Comparison of ENCODE assay signal across 21 cellular contexts in genomic region chr20:62809530-62810428, GRCh38. TPM values are rescaled to one million over a fixed set of nuclear protein-coding genes. Genes with fewer than 3 reads are reported as not detected.
DNase-seq lines count a peak whose midpoint lies in the region; ATAC-seq, FAIRE-seq and TF ChIP-seq lines count a peak whose summit lies in the region.
"Had no signal": no experiment of that assay in that cellular context is flagged by ENCODE, and none has a peak within 500 bp of the region (broad histone marks: within the 10 kb centered on the region; RNA-seq: fewer than 3 reads in every experiment).

No MANE protein-coding gene starts in this region.

- H2BK20ac ChIP-seq in H1 (ENCODE audit: low read length) = no peak overlapping the region

- ATAC-seq in HepG2 (no peak), right lobe of liver (no peak), HG03108 (IDR thresholded peaks at IDR 0.05; ENCODE audit: unreplicated experiment) (no peak), GM21528 (IDR thresholded peaks at IDR 0.05; ENCODE audit: low FRiP score, unreplicated experiment) (no peak)
- ATAC-seq: HCT116 had no signal

- FAIRE-seq in HepG2 (lab: Jason Lieb, UNC) (no peak), H1 (lab: Jason Lieb, UNC) (no peak)
- FAIRE-seq: A204.1, GM12891, GM18507 had no signal

- CTCF ChIA-PET in HepG2 (lab: Yijun Ruan, JAX; ENCODE audit: low intra/inter-chr PET ratio, low total read pairs) = interaction anchor here (2.1 kb wide), 1 partner anchor 18 kb away, joined by 25 read pairs; no protein-coding TSS in a partner anchor
- CTCF ChIA-PET in RWPE1 (lab: Yijun Ruan, JAX) = interaction anchor here (0.5 to 2.8 kb wide), 11 partner anchors 9 to 400 kb away, joined by 3 to 14 read pairs (median 4); no protein-coding TSS in a partner anchor
- CTCF ChIA-PET in H1 (lab: Charles Lee; ENCODE audit: partially characterized antibody) = interaction anchor here (0.7 to 3.1 kb wide), 14 partner anchors 13 to 159 kb away, joined by 3 to 23 read pairs (median 6); partner anchors contain the start of gene NTSR1

- H3K9me3 ChIP-seq in HepG2 (ENCODE audit: low read length) (no peaks in the 10 kb centered on the region), right lobe of liver (no peaks in the 10 kb centered on the region), H1 (ENCODE audit: insufficient read depth in 2 of 2, low read depth in 1 of 2, low read length in 1 of 2) (no peaks in the 10 kb centered on the region)

- H2BK12ac ChIP-seq in H1 (ENCODE audit: low read depth, low read length) = no peak overlapping the region

- BruUV-seq in HepG2 (replicated peaks; lab: Mats Ljungman, UMichigan) = no TSS peak

- H2AK5ac ChIP-seq in H1 (ENCODE audit: low read depth, low read length) = no peak overlapping the region

- H4K91ac ChIP-seq in H1 (replicated peaks; ENCODE audit: insufficient read length, low read length) = no peak overlapping the region

- H3K4me2 ChIP-seq in HepG2 (ENCODE audit: low read depth, low read length) = no peak overlapping the region
- H3K4me2 ChIP-seq in H1 (ENCODE audit: insufficient read depth in 1 of 2, low read depth in 2 of 2, low read length in 2 of 2) = no peak overlapping the region

- peaks cover 15% of the 10 kb centered on the region; the same call in 1 of the 2 replicates for H4K20me1 ChIP-seq in HepG2 (ENCODE audit: insufficient read depth, low read length)
- H4K20me1 ChIP-seq in H1 (replicated peaks in 1 of 2; ENCODE audit: control insufficient read depth in 1 of 2, insufficient read depth in 2 of 2, low read length in 2 of 2) = peaks cover 6 to 21% of the 10 kb centered on the region in 2 experiments

- H3K79me2 ChIP-seq in HepG2 (ENCODE audit: insufficient read depth, low read length) = peaks cover 24% of the 10 kb centered on the region
- no peaks in the 10 kb centered on the region for H3K79me2 ChIP-seq in H1 (ENCODE audit: control insufficient read depth in 1 of 2, insufficient read depth in 2 of 2, low read length in 2 of 2)

- H3K4me3 ChIP-seq in HepG2 (replicated peaks in 1 of 3; ENCODE audit: insufficient read depth in 1 of 3, low read depth in 2 of 3, low read length in 3 of 3) = no peak overlapping the region
- H3K4me3 ChIP-seq in right lobe of liver = no peak overlapping the region
- no peak overlapping the region for H3K4me3 ChIP-seq in H1 (ENCODE audit: extremely low read depth in 1 of 4, insufficient read depth in 2 of 4, low read depth in 3 of 4, low read length in 4 of 4)

- peaks cover 6% of the 10 kb centered on the region; the same call in 1 of the 2 replicates for H3K79me1 ChIP-seq in H1 (ENCODE audit: low read depth, low read length)

- TF ChIP-seq CTCF in HepG2 (CRISPR knock-in tag; IDR thresholded peaks at IDR 0.05) = no peak
- TF ChIP-seq CTCF in right lobe of liver (IDR thresholded peaks at IDR 0.05) = no peak
- no peak for TF ChIP-seq CTCF in RWPE1 (conservative IDR thresholded peaks at IDR 0.05; ENCODE audit: low read depth)
- TF ChIP-seq CTCF in H1 (IDR thresholded peaks at IDR 0.05; ENCODE audit: control extremely low read depth in 1 of 3, insufficient read depth in 1 of 3, low read depth in 1 of 3, low read length in 3 of 3) = no peak

- no peak overlapping the region for H3K4ac ChIP-seq in H1 (replicated peaks; ENCODE audit: insufficient read length, low read depth, low read length)

- no peak overlapping the region for H3K18ac ChIP-seq in H1 (ENCODE audit: extremely low read depth, low read length)

- in situ Hi-C loops in HepG2 (cut with HindIII; ENCODE audit: extremely low pct_ligation_motif_present, low pct_unique_long_range_greater_than_20kb) = no loop called here

- intact Hi-C loops in HepG2 (cut with micrococcal nuclease; ENCODE audit: unreplicated experiment) (loop anchor here (5.0 kb wide), 1 partner anchor 187 kb away; no protein-coding TSS in a partner anchor), right lobe of liver (cut with DNase I) (no loop called here)

- H3K23ac ChIP-seq in H1 (ENCODE audit: insufficient read length) = no peak overlapping the region

- no peak overlapping the region for H3K14ac ChIP-seq in H1 (ENCODE audit: insufficient read length)

- H3K27me3 ChIP-seq in HepG2 (ENCODE audit: control insufficient read depth in 1 of 2, insufficient read depth in 2 of 2, low read length in 2 of 2) = no peaks in the 10 kb centered on the region
- no peaks in the 10 kb centered on the region for H3K27me3 ChIP-seq in right lobe of liver
- H3K27me3 ChIP-seq in H1 (replicated peaks in 1 of 4; ENCODE audit: control insufficient read depth in 3 of 4, extremely low read depth in 1 of 4, insufficient read depth in 3 of 4, low read length in 3 of 4) = no peaks in the 10 kb centered on the region; a peak in 1 of 7 replicates

- DNase-seq in HepG2 (ENCODE audit: low spot score) (no peak), right lobe of liver (no peak), RWPE1 (ENCODE audit: low spot score) (no peak), H1 (ENCODE audit: low read depth in 1 of 2, low spot score in 2 of 2) (no peak), mucosa of gallbladder (ENCODE audit: low spot score) (no peak)
- DNase-seq: C1 segment of cervical spinal cord; Calu3; CD4-positive, alpha-beta memory T cell; COR-L47; DMS53; DMS79 treated with DMSO at 0.1 percent for 48 hours; GF-D8; H9 had no signal

- POLR2A ChIA-PET in HepG2 (lab: Yijun Ruan, JAX) (interaction anchor here (0.6 to 1.2 kb wide), 4 partner anchors 13 to 143 kb away, joined by 3 to 4 read pairs (median 3); no protein-coding TSS in a partner anchor), RWPE1 (lab: Yijun Ruan, JAX; ENCODE audit: low non-redundant PET) (no interaction called here), H1 (lab: Charles Lee; ENCODE audit: partially characterized antibody) (interaction anchor here (0.5 to 1.3 kb wide), 2 partner anchors 18 to 22 kb away, joined by 3 read pairs; no protein-coding TSS in a partner anchor)

- H3K9ac ChIP-seq in HepG2 (ENCODE audit: insufficient read depth, low read depth, low read length) (no peak overlapping the region), H1 (replicated peaks in 1 of 4; ENCODE audit: extremely low read depth in 1 of 4, low read depth in 3 of 4, low read length in 3 of 4) (no peak overlapping the region)

- no peak overlapping the region for H3K27ac ChIP-seq in HepG2 (ENCODE audit: extremely low read length, insufficient read depth, low read length)
- no peak overlapping the region for H3K27ac ChIP-seq in right lobe of liver
- H3K27ac ChIP-seq in RWPE1 = peak overlapping the region; percentile 23
- H3K27ac ChIP-seq in H1 (ENCODE audit: low read depth, low read length) = no peak overlapping the region
- H3K27ac ChIP-seq: 22Rv1 had no signal

- peaks cover 6% of the 10 kb centered on the region; the same call in 1 of the 2 replicates for H3K23me2 ChIP-seq in H1 (ENCODE audit: low read depth, low read length)

- H4K8ac ChIP-seq in H1 (ENCODE audit: extremely low read depth, insufficient read depth, low read length) = peak overlapping the region; percentile 51; the same call in 1 of the 2 replicates

- H3K4me1 ChIP-seq in HepG2 (ENCODE audit: insufficient read depth, low read length) = peaks cover 31% of the 10 kb centered on the region
- peaks cover 0 to 27% (median 7%) of the 10 kb centered on the region in 4 donors for H3K4me1 ChIP-seq in right lobe of liver
- peaks cover 0 to 8% (median 8%) of the 10 kb centered on the region in 4 experiments; a peak in 6 of 7 replicates for H3K4me1 ChIP-seq in H1 (replicated peaks in 1 of 4; ENCODE audit: control insufficient read depth in 3 of 4, insufficient read depth in 4 of 4, low read length in 3 of 4)

- no peak overlapping the region for H2BK15ac ChIP-seq in H1 (ENCODE audit: low read length)

- H3K56ac ChIP-seq in H1 (replicated peaks; ENCODE audit: insufficient read length, low read depth, low read length) = no peak overlapping the region

- no peak overlapping the region for H4K5ac ChIP-seq in H1 (ENCODE audit: insufficient read length, low read depth, low read length)

- peak in 1 of 2 experiments; percentile 1; a peak in 1 of 4 replicates for TF ChIP-seq POLR2A in HepG2 (IDR thresholded peaks at IDR 0.05; ENCODE audit: insufficient read depth in 1 of 2, low read depth in 2 of 2, low read length in 2 of 2)
- TF ChIP-seq POLR2A in right lobe of liver (IDR thresholded peaks at IDR 0.05) = no peak
- TF ChIP-seq POLR2A in H1 (IDR thresholded peaks at IDR 0.05; ENCODE audit: control extremely low read depth in 1 of 2, low read depth in 2 of 2, low read length in 2 of 2) = no peak

- no peak overlapping the region for H2BK120ac ChIP-seq in H1 (replicated peaks; ENCODE audit: low read depth, low read length)

- H2BK5ac ChIP-seq in H1 (ENCODE audit: low read depth, low read length) = no peak overlapping the region; the same call in 1 of the 2 replicates

- H2AFZ ChIP-seq in HepG2 (ENCODE audit: low read length) (no peak overlapping the region), H1 (ENCODE audit: low read length) (no peak overlapping the region)

- 97% methylated on average over 24 of the region's 24 CpGs for WGBS in HepG2 (ENCODE audit: low lambda C conversion rate)
- no CpG with 5 or more reads among the region's 24 CpGs for WGBS in right lobe of liver (ENCODE audit: insufficient coverage, low coverage, low lambda C conversion rate, missing lambda C conversion rate)
- WGBS in H1 (ENCODE audit: extremely low coverage in 1 of 2, insufficient coverage in 1 of 2, insufficient read length in 1 of 2, insufficient replicate concordance in 2 of 2, low coverage in 1 of 2, low lambda C conversion rate in 2 of 2, missing lambda C conversion rate in 1 of 2), 2 experiments = 89% methylated on average over 23 of the region's 24 CpGs; no CpG with 5 or more reads in 1 of the 2 experiments

- H3K36me3 ChIP-seq in HepG2 (replicated peaks in 1 of 2; ENCODE audit: control insufficient read depth in 1 of 2, insufficient read depth in 2 of 2, low read length in 2 of 2) (peaks cover 45 to 68% of the 10 kb centered on the region in 2 experiments), right lobe of liver (peaks cover 13 to 56% (median 35%) of the 10 kb centered on the region in 4 donors), H1 (ENCODE audit: control insufficient read depth in 2 of 4, insufficient read depth in 4 of 4, low read length in 3 of 4) (peaks cover 0 to 20% (median 9%) of the 10 kb centered on the region in 4 experiments; a peak in 4 of 8 replicates)

- TF ChIP-seq EP300 in HepG2 (IDR thresholded peaks at IDR 0.05; ENCODE audit: low read depth in 2 of 2, low read length in 2 of 2) = no peak
- TF ChIP-seq EP300 in HepG2 (CRISPR knock-in tag; IDR thresholded peaks at IDR 0.05; ENCODE audit: borderline replicate concordance) = no peak
- no peak for TF ChIP-seq EP300 in H1 (IDR thresholded peaks at IDR 0.05; ENCODE audit: borderline replicate concordance in 1 of 2, low read depth in 2 of 2, low read length in 2 of 2)

- TF ChIP-seq RAD21 in HepG2 (CRISPR knock-in tag; IDR thresholded peaks at IDR 0.05) (no peak), H1 (IDR thresholded peaks at IDR 0.05 in 1 of 2, conservative IDR thresholded peaks at IDR 0.05 in 1 of 2; ENCODE audit: low read depth in 2 of 2, low read length in 2 of 2) (no peak)

RNA-seq across cellular contexts. Expression of gene OGFR, which starts 5.1 kb away (rescaled TPM):
- total RNA-seq in HepG2 (2016; rRNA removed; fragmentation: Illumina TruSeq; extraction: Trizol) = 68.3 and 81.8 TPM in 2 replicates
- total RNA-seq in HepG2 (2016; cell fraction: cytosol; rRNA removed; fragmentation: Illumina TruSeq; extraction: Trizol; ENCODE audit: low read depth) = 6.3 and 8.7 TPM in 2 replicates
- 58.8 and 84.2 TPM in 2 replicates for total RNA-seq in HepG2 (2016; cell fraction: insoluble cytoplasmic fraction; rRNA removed; fragmentation: Illumina TruSeq; extraction: Trizol)
- 20.8 and 24.4 TPM in 2 replicates for total RNA-seq in HepG2 (2016; cell fraction: membrane; rRNA removed; fragmentation: Illumina TruSeq; extraction: Trizol)
- 33.8 and 41.3 TPM in 2 replicates for total RNA-seq in HepG2 (2016; cell fraction: nucleus; rRNA removed; fragmentation: Illumina TruSeq; extraction: Trizol)
- polyA plus RNA-seq in HepG2 (2011; rRNA removed) = 47.7 and 62.2 TPM in 2 replicates
- polyA plus RNA-seq in HepG2 (2011; cell fraction: cytosol; rRNA removed) = 58.6 and 82.5 TPM in 2 replicates
- polyA plus RNA-seq in HepG2 (2011; cell fraction: nucleus; rRNA removed) = 105 and 121 TPM in 2 replicates
- 34.0 and 38.1 TPM in 2 replicates for polyA plus RNA-seq in HepG2 (2012)
- polyA plus RNA-seq in HepG2 (2016; cell fraction: cytosol; fragmentation: Illumina TruSeq; extraction: Trizol; ENCODE audit: low read depth) = 4.2 and 4.7 TPM in 2 replicates
- polyA plus RNA-seq in HepG2 (2016; cell fraction: insoluble cytoplasmic fraction; fragmentation: Illumina TruSeq; extraction: Trizol; ENCODE audit: low read depth) = 68.1 and 77.5 TPM in 2 replicates
- 11.5 and 14.2 TPM in 2 replicates for polyA plus RNA-seq in HepG2 (2016; cell fraction: membrane; fragmentation: Illumina TruSeq; extraction: Trizol; ENCODE audit: low read depth)
- polyA plus RNA-seq in HepG2 (2016; cell fraction: nucleus; fragmentation: Illumina TruSeq; extraction: Trizol; ENCODE audit: insufficient read depth, low read depth) = 103 and 104 TPM in 2 replicates
- polyA minus RNA-seq in HepG2 (2011; rRNA and poly(A)+ RNA removed; ENCODE audit: low replicate concordance) = 38.5 and 45.1 TPM in 2 replicates
- 39.4 and 42.5 TPM in 2 replicates for polyA minus RNA-seq in HepG2 (2011; cell fraction: cytosol; rRNA and poly(A)+ RNA removed)
- polyA minus RNA-seq in HepG2 (2011; cell fraction: nucleus; rRNA and poly(A)+ RNA removed) = 15.1 and 20.0 TPM in 2 replicates
- total RNA-seq in right lobe of liver = 10 to 100 TPM; 40.7 to 48.1 (median 47.0) TPM
- total RNA-seq in H1 (2021; fragmentation: NEBNext Ultra II Directional; extraction: Animal tissue kit (Norgen Biotek cat#: 25700)) = 25.1 and 25.8 TPM in 2 replicates
- 13.9 and 26.7 TPM in 2 replicates for polyA plus RNA-seq in H1 (2011; rRNA removed)
- polyA plus RNA-seq in H1 (2011; cell fraction: cytosol; rRNA removed) = 31.1 TPM
- polyA plus RNA-seq in H1 (2011; cell fraction: nucleus; rRNA removed) = 31.9 TPM
- polyA plus RNA-seq in H1 (2012, experiment 1 of 2) = 14.3 to 22.7 TPM (median 20.9 TPM) in 4 replicates
- 14.7 TPM for polyA plus RNA-seq in H1 (2012, experiment 2 of 2)
- 14.1 TPM for polyA plus RNA-seq in H1 (2013, experiment 1 of 2)
- 12.8 TPM for polyA plus RNA-seq in H1 (2013, experiment 2 of 2)
- polyA minus RNA-seq in H1 (2011; rRNA and poly(A)+ RNA removed) = 9.5 and 11.2 TPM in 2 replicates
- polyA minus RNA-seq in H1 (2011; cell fraction: cytosol; rRNA and poly(A)+ RNA removed) = 18.2 TPM
- polyA minus RNA-seq in H1 (2011; cell fraction: nucleus; rRNA and poly(A)+ RNA removed) = 11.4 TPM
- 50.8 TPM for total RNA-seq in mucosa of gallbladder

RNA-seq across cellular contexts. Expression of gene COL9A3, which starts 7.1 kb away (rescaled TPM):
- total RNA-seq in HepG2 (2016; rRNA removed; fragmentation: Illumina TruSeq; extraction: Trizol) (53.3 and 204 TPM in 2 replicates), right lobe of liver (1 to 10 TPM; 1.5 to 7.6 (median 3.5) TPM), mucosa of gallbladder (3.6 TPM)
- total RNA-seq in HepG2 (2016; cell fraction: cytosol; rRNA removed; fragmentation: Illumina TruSeq; extraction: Trizol; ENCODE audit: low read depth) = 13.9 and 15.8 TPM in 2 replicates
- total RNA-seq in HepG2 (2016; cell fraction: insoluble cytoplasmic fraction; rRNA removed; fragmentation: Illumina TruSeq; extraction: Trizol) = 48.0 and 215 TPM in 2 replicates
- 19.3 and 20.8 TPM in 2 replicates for total RNA-seq in HepG2 (2016; cell fraction: membrane; rRNA removed; fragmentation: Illumina TruSeq; extraction: Trizol)
- total RNA-seq in HepG2 (2016; cell fraction: nucleus; rRNA removed; fragmentation: Illumina TruSeq; extraction: Trizol) = 216 and 254 TPM in 2 replicates
- polyA plus RNA-seq in HepG2 (2011; rRNA removed) (155 and 175 TPM in 2 replicates), H1 (2011; rRNA removed) (21.7 and 39.7 TPM in 2 replicates)
- 84.5 and 113 TPM in 2 replicates for polyA plus RNA-seq in HepG2 (2011; cell fraction: cytosol; rRNA removed)
- 1,291 and 1,782 TPM in 2 replicates for polyA plus RNA-seq in HepG2 (2011; cell fraction: nucleus; rRNA removed)
- 79.9 and 172 TPM in 2 replicates for polyA plus RNA-seq in HepG2 (2012)
- polyA plus RNA-seq in HepG2 (2016; cell fraction: cytosol; fragmentation: Illumina TruSeq; extraction: Trizol; ENCODE audit: low read depth) = 9.2 and 9.5 TPM in 2 replicates
- 55.1 and 66.2 TPM in 2 replicates for polyA plus RNA-seq in HepG2 (2016; cell fraction: insoluble cytoplasmic fraction; fragmentation: Illumina TruSeq; extraction: Trizol; ENCODE audit: low read depth)
- polyA plus RNA-seq in HepG2 (2016; cell fraction: membrane; fragmentation: Illumina TruSeq; extraction: Trizol; ENCODE audit: low read depth) = 17.0 and 20.1 TPM in 2 replicates
- 637 and 662 TPM in 2 replicates for polyA plus RNA-seq in HepG2 (2016; cell fraction: nucleus; fragmentation: Illumina TruSeq; extraction: Trizol; ENCODE audit: insufficient read depth, low read depth)
- polyA minus RNA-seq in HepG2 (2011; rRNA and poly(A)+ RNA removed; ENCODE audit: low replicate concordance) = 5.1 and 12.2 TPM in 2 replicates
- polyA minus RNA-seq in HepG2 (2011; cell fraction: cytosol; rRNA and poly(A)+ RNA removed) = 23.0 and 25.3 TPM in 2 replicates
- polyA minus RNA-seq in HepG2 (2011; cell fraction: nucleus; rRNA and poly(A)+ RNA removed) = 56.8 and 67.0 TPM in 2 replicates
- total RNA-seq in H1 (2021; fragmentation: NEBNext Ultra II Directional; extraction: Animal tissue kit (Norgen Biotek cat#: 25700)) = 76.0 and 80.1 TPM in 2 replicates
- 47.5 TPM for polyA plus RNA-seq in H1 (2011; cell fraction: cytosol; rRNA removed)
- polyA plus RNA-seq in H1 (2011; cell fraction: nucleus; rRNA removed) = 245 TPM
- 54.7 to 62.3 TPM (median 59.2 TPM) in 4 replicates for polyA plus RNA-seq in H1 (2012, experiment 1 of 2)
- polyA plus RNA-seq in H1 (2012, experiment 2 of 2) = 36.6 TPM
- 97.2 TPM for polyA plus RNA-seq in H1 (2013, experiment 1 of 2)
- polyA plus RNA-seq in H1 (2013, experiment 2 of 2) = 86.2 TPM
- polyA minus RNA-seq in H1 (2011; rRNA and poly(A)+ RNA removed) = 3.3 and 4.8 TPM in 2 replicates
- polyA minus RNA-seq in H1 (2011; cell fraction: cytosol; rRNA and poly(A)+ RNA removed) = 16.0 TPM
- 24.0 TPM for polyA minus RNA-seq in H1 (2011; cell fraction: nucleus; rRNA and poly(A)+ RNA removed)
- total RNA-seq: CD4-positive, alpha-beta memory T cell; H4 had no signal

RNA-seq across cellular contexts. Expression of gene MRGBP, which starts 13.5 kb away (rescaled TPM):
- total RNA-seq in HepG2 (2016; rRNA removed; fragmentation: Illumina TruSeq; extraction: Trizol) = 34.8 and 35.9 TPM in 2 replicates
- 79.0 and 80.7 TPM in 2 replicates for total RNA-seq in HepG2 (2016; cell fraction: cytosol; rRNA removed; fragmentation: Illumina TruSeq; extraction: Trizol; ENCODE audit: low read depth)
- 31.8 and 38.7 TPM in 2 replicates for total RNA-seq in HepG2 (2016; cell fraction: insoluble cytoplasmic fraction; rRNA removed; fragmentation: Illumina TruSeq; extraction: Trizol)
- 96.7 and 98.0 TPM in 2 replicates for total RNA-seq in HepG2 (2016; cell fraction: membrane; rRNA removed; fragmentation: Illumina TruSeq; extraction: Trizol)
- total RNA-seq in HepG2 (2016; cell fraction: nucleus; rRNA removed; fragmentation: Illumina TruSeq; extraction: Trizol) = 17.0 and 18.5 TPM in 2 replicates
- 31.6 and 34.2 TPM in 2 replicates for polyA plus RNA-seq in HepG2 (2011; rRNA removed)
- polyA plus RNA-seq in HepG2 (2011; cell fraction: cytosol; rRNA removed) = 30.7 and 37.2 TPM in 2 replicates
- 29.7 and 36.4 TPM in 2 replicates for polyA plus RNA-seq in HepG2 (2011; cell fraction: nucleus; rRNA removed)
- 21.6 and 23.1 TPM in 2 replicates for polyA plus RNA-seq in HepG2 (2012)
- 88.5 and 96.5 TPM in 2 replicates for polyA plus RNA-seq in HepG2 (2016; cell fraction: cytosol; fragmentation: Illumina TruSeq; extraction: Trizol; ENCODE audit: low read depth)
- 34.9 and 39.2 TPM in 2 replicates for polyA plus RNA-seq in HepG2 (2016; cell fraction: insoluble cytoplasmic fraction; fragmentation: Illumina TruSeq; extraction: Trizol; ENCODE audit: low read depth)
- polyA plus RNA-seq in HepG2 (2016; cell fraction: membrane; fragmentation: Illumina TruSeq; extraction: Trizol; ENCODE audit: low read depth) = 88.7 and 90.6 TPM in 2 replicates
- polyA plus RNA-seq in HepG2 (2016; cell fraction: nucleus; fragmentation: Illumina TruSeq; extraction: Trizol; ENCODE audit: insufficient read depth, low read depth) = 40.3 and 42.7 TPM in 2 replicates
- polyA minus RNA-seq in HepG2 (2011; rRNA and poly(A)+ RNA removed; ENCODE audit: low replicate concordance) = 21.2 and 36.8 TPM in 2 replicates
- 12.7 and 13.0 TPM in 2 replicates for polyA minus RNA-seq in HepG2 (2011; cell fraction: cytosol; rRNA and poly(A)+ RNA removed)
- polyA minus RNA-seq in HepG2 (2011; cell fraction: nucleus; rRNA and poly(A)+ RNA removed) = 10.2 and 10.9 TPM in 2 replicates
- total RNA-seq in right lobe of liver = 1 to 10 TPM; 3.3 to 8.0 (median 5.3) TPM
- total RNA-seq in H1 (2021; fragmentation: NEBNext Ultra II Directional; extraction: Animal tissue kit (Norgen Biotek cat#: 25700)) = 16.8 and 18.7 TPM in 2 replicates
- polyA plus RNA-seq in H1 (2011; rRNA removed) = 15.0 and 16.7 TPM in 2 replicates
- polyA plus RNA-seq in H1 (2011; cell fraction: cytosol; rRNA removed) = 16.9 TPM
- polyA plus RNA-seq in H1 (2011; cell fraction: nucleus; rRNA removed) = 15.2 TPM
- 12.4 to 15.8 TPM (median 14.1 TPM) in 4 replicates for polyA plus RNA-seq in H1 (2012, experiment 1 of 2)
- polyA plus RNA-seq in H1 (2012, experiment 2 of 2) = 12.8 TPM
- 12.5 TPM for polyA plus RNA-seq in H1 (2013, experiment 1 of 2)
- polyA plus RNA-seq in H1 (2013, experiment 2 of 2) = 13.0 TPM
- 9.2 and 10.4 TPM in 2 replicates for polyA minus RNA-seq in H1 (2011; rRNA and poly(A)+ RNA removed)
- polyA minus RNA-seq in H1 (2011; cell fraction: cytosol; rRNA and poly(A)+ RNA removed) = 7.4 TPM
- 9.5 TPM for polyA minus RNA-seq in H1 (2011; cell fraction: nucleus; rRNA and poly(A)+ RNA removed)
- total RNA-seq in mucosa of gallbladder = 8.9 TPM

RNA-seq across cellular contexts. Expression of gene TCFL5, which starts 51.8 kb away (rescaled TPM):
- total RNA-seq in HepG2 (2016; rRNA removed; fragmentation: Illumina TruSeq; extraction: Trizol) (20.0 and 21.1 TPM in 2 replicates), right lobe of liver (1 to 10 TPM; 2.9 to 5.1 (median 3.9) TPM), mucosa of gallbladder (8.2 TPM)
- 13.3 and 17.7 TPM in 2 replicates for total RNA-seq in HepG2 (2016; cell fraction: cytosol; rRNA removed; fragmentation: Illumina TruSeq; extraction: Trizol; ENCODE audit: low read depth)
- total RNA-seq in HepG2 (2016; cell fraction: insoluble cytoplasmic fraction; rRNA removed; fragmentation: Illumina TruSeq; extraction: Trizol) = 20.4 and 21.0 TPM in 2 replicates
- total RNA-seq in HepG2 (2016; cell fraction: membrane; rRNA removed; fragmentation: Illumina TruSeq; extraction: Trizol) = 28.7 and 36.7 TPM in 2 replicates
- total RNA-seq in HepG2 (2016; cell fraction: nucleus; rRNA removed; fragmentation: Illumina TruSeq; extraction: Trizol) = 11.4 and 12.6 TPM in 2 replicates
- polyA plus RNA-seq in HepG2 (2011; rRNA removed) (14.2 and 14.8 TPM in 2 replicates), H1 (2011; rRNA removed) (4.4 and 6.2 TPM in 2 replicates)
- 9.0 and 11.8 TPM in 2 replicates for polyA plus RNA-seq in HepG2 (2011; cell fraction: cytosol; rRNA removed)
- polyA plus RNA-seq in HepG2 (2011; cell fraction: nucleus; rRNA removed) = 6.4 and 8.0 TPM in 2 replicates
- 12.4 and 13.3 TPM in 2 replicates for polyA plus RNA-seq in HepG2 (2012)
- 13.1 and 14.7 TPM in 2 replicates for polyA plus RNA-seq in HepG2 (2016; cell fraction: cytosol; fragmentation: Illumina TruSeq; extraction: Trizol; ENCODE audit: low read depth)
- 19.5 and 20.9 TPM in 2 replicates for polyA plus RNA-seq in HepG2 (2016; cell fraction: insoluble cytoplasmic fraction; fragmentation: Illumina TruSeq; extraction: Trizol; ENCODE audit: low read depth)
- 25.6 and 29.7 TPM in 2 replicates for polyA plus RNA-seq in HepG2 (2016; cell fraction: membrane; fragmentation: Illumina TruSeq; extraction: Trizol; ENCODE audit: low read depth)
- 21.4 and 23.1 TPM in 2 replicates for polyA plus RNA-seq in HepG2 (2016; cell fraction: nucleus; fragmentation: Illumina TruSeq; extraction: Trizol; ENCODE audit: insufficient read depth, low read depth)
- 4.7 and 6.4 TPM in 2 replicates for polyA minus RNA-seq in HepG2 (2011; rRNA and poly(A)+ RNA removed; ENCODE audit: low replicate concordance)
- 9.9 and 10.2 TPM in 2 replicates for polyA minus RNA-seq in HepG2 (2011; cell fraction: cytosol; rRNA and poly(A)+ RNA removed)
- polyA minus RNA-seq in HepG2 (2011; cell fraction: nucleus; rRNA and poly(A)+ RNA removed) = 5.2 and 6.1 TPM in 2 replicates
- total RNA-seq in H1 (2021; fragmentation: NEBNext Ultra II Directional; extraction: Animal tissue kit (Norgen Biotek cat#: 25700)) = 15.0 and 15.6 TPM in 2 replicates
- polyA plus RNA-seq in H1 (2011; cell fraction: cytosol; rRNA removed) = 8.6 TPM
- polyA plus RNA-seq in H1 (2011; cell fraction: nucleus; rRNA removed) = 8.7 TPM
- polyA plus RNA-seq in H1 (2012, experiment 1 of 2) = 9.0 to 10.3 TPM (median 10.0 TPM) in 4 replicates
- polyA plus RNA-seq in H1 (2012, experiment 2 of 2) = 4.7 TPM
- polyA plus RNA-seq in H1 (2013, experiment 1 of 2) = 10.2 TPM
- polyA plus RNA-seq in H1 (2013, experiment 2 of 2) = 9.9 TPM
- 5.1 and 5.4 TPM in 2 replicates for polyA minus RNA-seq in H1 (2011; rRNA and poly(A)+ RNA removed)
- polyA minus RNA-seq in H1 (2011; cell fraction: cytosol; rRNA and poly(A)+ RNA removed) = 6.5 TPM
- polyA minus RNA-seq in H1 (2011; cell fraction: nucleus; rRNA and poly(A)+ RNA removed) = 7.9 TPM
